Comparison of ENCODE assay signal across 19 cellular contexts in the genomic region with DNA sequence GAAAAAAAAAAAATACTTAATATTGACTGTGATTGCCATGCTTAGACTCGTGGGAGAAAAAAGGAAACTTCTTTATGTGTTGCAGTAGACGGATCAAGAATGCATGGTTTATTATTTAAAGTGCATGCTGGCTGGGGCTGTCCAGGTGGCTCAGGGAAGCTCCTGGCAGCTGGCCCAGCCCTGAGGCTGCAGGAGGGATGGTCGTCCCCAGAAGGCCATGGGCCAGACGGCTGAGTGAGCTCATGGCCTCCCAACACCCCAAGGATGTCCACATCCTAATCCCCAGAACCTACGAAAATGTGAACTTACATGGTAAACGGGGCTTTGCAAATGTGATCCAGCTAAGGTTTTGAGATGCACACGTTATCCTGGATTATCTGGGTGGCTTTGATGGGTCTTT. TPM values are rescaled to one million over a fixed set of nuclear protein-coding genes. Genes with fewer than 3 reads are reported as not detected.
DNase-seq lines count a peak whose midpoint lies in the region; ATAC-seq and TF ChIP-seq lines count a peak whose summit lies in the region.
"Had no signal": no experiment of that assay in that cellular context is flagged by ENCODE, and none has a peak within 500 bp of the region (broad histone marks: within the 10 kb centered on the region; RNA-seq: fewer than 3 reads in every experiment).

No MANE protein-coding gene starts in this region.

- DNase-seq in left ventricle myocardium inferior (no peak), right atrium auricular region (ENCODE audit: low spot score) (no peak), RWPE1 (ENCODE audit: low spot score) (no peak), lower lobe of right lung (no peak), HFFc6 (no peak), UCSD-AML1 (lab: John Stamatoyannopoulos, UW; ENCODE audit: unreplicated experiment) (no peak), SIG-M5 (lab: John Stamatoyannopoulos, UW) (no peak)
- DNase-seq: ACHN; H9; Karpas-422; MM.1S; NCI-H1105; NCI-H1694 treated with DMSO at 0.1 percent for 48 hours; NCI-H2107; NCI-H526; NK-92 treated with Interleukin-12 subunit alpha and Interleukin-12 subunit beta, amount 100 ng/mL, for 24 hours; Peyer's patch had no signal

- H3K4me3 ChIP-seq in left ventricle myocardium inferior = no peak overlapping the region
- no peak overlapping the region for H3K4me3 ChIP-seq in right atrium auricular region
- no peak overlapping the region for H3K4me3 ChIP-seq in lower lobe of right lung
- H3K4me3 ChIP-seq: Peyer's patch had no signal

- no peaks in the 10 kb centered on the region for H3K4me1 Mint-ChIP-seq in HFFc6 (ENCODE audit: low read depth)
- H3K4me1 Mint-ChIP-seq: IgD-negative memory B cell had no signal

- H3K27me3 ChIP-seq in left ventricle myocardium inferior (ENCODE audit: low read depth) (peaks cover 14% of the 10 kb centered on the region), right atrium auricular region (no peaks in the 10 kb centered on the region), lower lobe of right lung (ENCODE audit: low read depth) (peaks cover 3% of the 10 kb centered on the region)
- H3K27me3 ChIP-seq: Peyer's patch had no signal

- TF ChIP-seq CTCF in left ventricle myocardium inferior (IDR thresholded peaks at IDR 0.05; ENCODE audit: borderline replicate concordance) = no peak
- no peak for TF ChIP-seq CTCF in right atrium auricular region (IDR thresholded peaks at IDR 0.05)
- TF ChIP-seq CTCF in RWPE1 (conservative IDR thresholded peaks at IDR 0.05; ENCODE audit: low read depth) = no peak
- no peak for TF ChIP-seq CTCF in lower lobe of right lung (IDR thresholded peaks at IDR 0.05)
- no peak for TF ChIP-seq CTCF in HFFc6 (IDR thresholded peaks at IDR 0.05)

- H3K27ac Mint-ChIP-seq in HFFc6 = no peak overlapping the region
- H3K27ac Mint-ChIP-seq: H9, IgD-negative memory B cell had no signal

- H3K9me3 ChIP-seq in left ventricle myocardium inferior (replicated peaks) (peaks cover 13% of the 10 kb centered on the region), right atrium auricular region (peaks cover 0 to 8% of the 10 kb centered on the region in 2 donors), lower lobe of right lung (no peaks in the 10 kb centered on the region)
- H3K9me3 ChIP-seq: Peyer's patch had no signal

- no peak for ATAC-seq in lower lobe of right lung

- H3K36me3 Mint-ChIP-seq in HFFc6 (ENCODE audit: low read depth) = no peaks in the 10 kb centered on the region
- H3K36me3 Mint-ChIP-seq: IgD-negative memory B cell had no signal

- peaks cover 10% of the 10 kb centered on the region for H3K4me1 ChIP-seq in left ventricle myocardium inferior
- no peaks in the 10 kb centered on the region for H3K4me1 ChIP-seq in right atrium auricular region
- peaks cover 7% of the 10 kb centered on the region for H3K4me1 ChIP-seq in lower lobe of right lung
- H3K4me1 ChIP-seq: Peyer's patch had no signal

- H3K27me3 Mint-ChIP-seq in HFFc6 (ENCODE audit: insufficient read depth) = peaks cover 2% of the 10 kb centered on the region

- POLR2A ChIA-PET in RWPE1 (lab: Yijun Ruan, JAX; ENCODE audit: low non-redundant PET) = no interaction called here

- H3K36me3 ChIP-seq in left ventricle myocardium inferior (no peaks in the 10 kb centered on the region), right atrium auricular region (no peaks in the 10 kb centered on the region), lower lobe of right lung (no peaks in the 10 kb centered on the region)
- H3K36me3 ChIP-seq: Peyer's patch had no signal

- CTCF ChIA-PET in RWPE1 (lab: Yijun Ruan, JAX) = no interaction called here

- H3K4me3 Mint-ChIP-seq in HFFc6 = no peak overlapping the region
- H3K4me3 Mint-ChIP-seq: H9, IgD-negative memory B cell had no signal

- H3K27ac ChIP-seq in left ventricle myocardium inferior (replicated peaks) (peak overlapping the region; percentile 69), right atrium auricular region (peak overlapping the region in 1 of 2 donors; percentile 70), RWPE1 (peak overlapping the region; percentile 89), lower lobe of right lung (peak overlapping the region; percentile 36)
- H3K27ac ChIP-seq: C4-2B had no signal

- H3K9me3 Mint-ChIP-seq in HFFc6 = peaks cover 69% of the 10 kb centered on the region

- intact Hi-C loops in left ventricle myocardium inferior (cut with micrococcal nuclease) (no loop called here), lower lobe of right lung (cut with DNase I) (no loop called here)

RNA-seq across cellular contexts. Expression of a gene that starts 29.9 kb away (rescaled TPM):
- 0.99 TPM for total RNA-seq in left ventricle myocardium inferior
- total RNA-seq in right atrium auricular region = 1 to 10 TPM; 3.6 to 4.4 TPM
- 3.0 TPM for total RNA-seq in lower lobe of right lung
- total RNA-seq in HFFc6 (2021; fragmentation: NEBNext Ultra II Directional; extraction: Animal tissue kit (Norgen Biotek cat#: 25700)) = not detected
